In the genomic region with DNA sequence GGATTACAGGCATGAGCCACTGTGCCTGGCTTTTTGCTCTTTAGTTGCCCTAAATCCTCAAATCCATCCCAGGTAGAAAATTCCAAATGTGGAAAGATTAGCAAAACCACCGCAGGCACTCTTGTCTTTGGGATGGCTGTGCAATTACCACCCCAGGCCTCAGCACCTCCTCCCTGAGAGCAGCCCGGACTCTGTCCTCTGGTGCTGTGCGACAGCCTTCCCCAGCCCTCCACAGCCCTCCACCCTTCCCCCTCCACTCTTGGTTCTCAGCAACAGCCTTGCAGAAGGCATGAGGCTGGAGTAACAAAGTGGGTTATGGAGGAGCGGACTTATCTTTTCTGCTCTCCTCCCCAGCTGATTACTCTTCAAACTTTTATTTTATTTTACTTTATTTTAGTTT, we compare ENCODE assay signal across 24 cellular contexts.
"Had no signal": no experiment of that assay in that cellular context is flagged by ENCODE, and none has a peak within 500 bp of the region (broad histone marks: within the 10 kb centered on the region; RNA-seq: fewer than 3 reads in every experiment).

No MANE protein-coding gene starts in this region.

- H2AFZ ChIP-seq: PC-9 had no signal

- H3K27ac ChIP-seq: breast epithelium, KMS-11, PC-9 had no signal

- H3K4me3 Mint-ChIP-seq: activated B cell treated with CpG ODN at 0.5 μM for 24 hours; activated CD4-positive, alpha-beta T cell treated with anti-CD3 and anti-CD28 coated beads, Interleukin-2, amount 10 ng/mL, durations not matched to agents 24 days and 14 days; activated naive CD4-positive, alpha-beta T cell treated with anti-CD3 and anti-CD28 coated beads for 36 hours; activated naive CD8-positive, alpha-beta T cell treated with anti-CD3 and anti-CD28 coated beads for 36 hours; activated T-cell treated with anti-CD3 and anti-CD28 coated beads, Interleukin-2, amount 50 U/mL, for 4 hours; IgD-negative memory B cell; T-helper 17 cell had no signal

- H3K4me1 Mint-ChIP-seq: activated B cell treated with CpG ODN at 0.5 μM for 24 hours; activated CD4-positive, alpha-beta T cell treated with anti-CD3 and anti-CD28 coated beads, Interleukin-2, amount 10 ng/mL, durations not matched to agents 24 days and 14 days; activated naive CD8-positive, alpha-beta T cell treated with anti-CD3 and anti-CD28 coated beads for 36 hours; IgD-negative memory B cell; T-helper 17 cell had no signal

- DNase-seq: activated B cell treated with CpG ODN at 0.5 μM for 24 hours; activated CD4-positive, alpha-beta T cell treated with anti-CD3 and anti-CD28 coated beads for 1 hour; activated CD4-positive, alpha-beta T cell treated with anti-CD3 and anti-CD28 coated beads, Interleukin-2, amount 10 ng/mL, durations not matched to agents 24 days and 14 days; activated CD4-positive, alpha-beta T cell treated with anti-CD3 and anti-CD28 coated beads, Interleukin-2, amount 50 U/mL, for 48 hours; activated CD8-positive, alpha-beta memory T cell treated with anti-CD3 and anti-CD28 coated beads for 24 hours; activated effector memory CD4-positive, alpha-beta T cell treated with anti-CD3 and anti-CD28 coated beads, Interleukin-2, amount 50 U/mL, for 16 hours; activated naive CD4-positive, alpha-beta T cell treated with anti-CD3 and anti-CD28 coated beads for 36 hours; activated naive CD8-positive, alpha-beta T cell treated with anti-CD3 and anti-CD28 coated beads for 36 hours; activated T-cell treated with anti-CD3 and anti-CD28 coated beads, Interleukin-2, amount 50 U/mL, for 4 hours; NCI-H1092 treated with DMSO at 0.1 percent for 48 hours; NCI-H1417 treated with DMSO at 0.1 percent for 48 hours; NCI-H1694; NCI-H2029; NCI-H2107; NCI-H345; NCI-H510A; NCI-H526 treated with DMSO at 0.1 percent for 48 hours; PC-9; SHP77 treated with DMSO at 0.1 percent for 48 hours; T-helper 17 cell; T-helper 9 cell had no signal

- H3K9me3 Mint-ChIP-seq: activated B cell treated with CpG ODN at 0.5 μM for 24 hours; activated CD4-positive, alpha-beta T cell treated with anti-CD3 and anti-CD28 coated beads, Interleukin-2, amount 10 ng/mL, durations not matched to agents 24 days and 14 days; activated naive CD4-positive, alpha-beta T cell treated with anti-CD3 and anti-CD28 coated beads for 36 hours; activated naive CD8-positive, alpha-beta T cell treated with anti-CD3 and anti-CD28 coated beads for 36 hours; activated T-cell treated with anti-CD3 and anti-CD28 coated beads, Interleukin-2, amount 50 U/mL, for 4 hours; IgD-negative memory B cell had no signal

- H3K4me3 ChIP-seq: breast epithelium, PC-9 had no signal

- H3K27ac Mint-ChIP-seq: activated B cell treated with CpG ODN at 0.5 μM for 24 hours; activated CD4-positive, alpha-beta T cell treated with anti-CD3 and anti-CD28 coated beads, Interleukin-2, amount 10 ng/mL, durations not matched to agents 24 days and 14 days; activated naive CD4-positive, alpha-beta T cell treated with anti-CD3 and anti-CD28 coated beads for 36 hours; activated naive CD8-positive, alpha-beta T cell treated with anti-CD3 and anti-CD28 coated beads for 36 hours; IgD-negative memory B cell; T-helper 17 cell had no signal

- H3K27me3 Mint-ChIP-seq: activated B cell treated with CpG ODN at 0.5 μM for 24 hours; activated CD4-positive, alpha-beta T cell treated with anti-CD3 and anti-CD28 coated beads, Interleukin-2, amount 10 ng/mL, durations not matched to agents 24 days and 14 days; activated naive CD8-positive, alpha-beta T cell treated with anti-CD3 and anti-CD28 coated beads for 36 hours; IgD-negative memory B cell; T-helper 17 cell had no signal

- H3K4me1 ChIP-seq: breast epithelium had no signal

- H3K4me2 ChIP-seq: KMS-11, PC-9 had no signal

- H3K36me3 ChIP-seq: breast epithelium had no signal

- H3K27me3 ChIP-seq: breast epithelium had no signal

- ATAC-seq: activated T-cell treated with anti-CD3 and anti-CD28 coated beads, Interleukin-2, amount 50 U/mL, for 4 hours; T-helper 17 cell had no signal
